Comparison of ENCODE assay signal across 18 cellular contexts in the genomic region with DNA sequence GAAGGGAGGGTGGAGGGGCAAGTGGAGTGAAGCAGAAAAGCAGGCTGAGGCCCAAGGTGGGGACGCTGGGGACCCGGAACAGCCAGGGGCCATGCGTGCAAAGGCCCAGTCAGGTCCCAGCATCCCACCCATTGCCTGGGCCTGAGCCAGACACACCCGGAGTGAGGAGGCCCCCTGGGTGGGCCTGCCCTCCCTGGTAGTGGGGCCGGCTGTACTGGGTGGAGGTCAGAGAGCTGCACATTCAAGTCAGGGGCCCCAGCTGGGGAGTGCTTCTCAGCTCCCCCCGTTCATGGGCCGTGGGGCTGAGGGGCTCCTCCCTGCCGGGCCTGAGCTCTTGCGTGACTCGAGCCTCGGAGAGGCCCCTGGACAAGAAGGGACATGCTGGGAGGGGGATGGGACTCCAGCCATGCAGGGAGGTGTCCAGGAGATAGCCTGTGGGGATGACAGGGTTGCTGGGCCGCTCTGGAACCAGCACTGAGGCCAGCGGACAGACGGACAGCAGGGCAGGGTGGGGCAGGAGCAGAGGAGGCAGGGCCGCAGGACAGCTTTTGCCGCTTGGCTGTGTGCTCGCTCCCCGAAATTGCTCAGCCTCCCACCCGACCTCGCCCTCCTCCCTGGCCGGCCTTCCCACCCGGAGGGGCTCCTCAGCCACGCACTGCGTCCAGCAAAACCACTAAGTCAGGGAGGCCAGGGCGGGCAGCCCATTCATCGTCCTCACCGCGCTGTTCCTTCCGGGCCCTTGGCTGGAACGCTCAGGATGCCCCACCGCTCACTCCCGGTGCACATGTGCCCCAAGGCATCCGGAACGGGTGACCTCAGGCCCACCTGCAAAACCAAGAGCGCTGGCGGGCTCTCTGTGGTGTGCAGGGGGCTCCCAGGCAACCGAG. TPM values are rescaled to one million over a fixed set of nuclear protein-coding genes. Genes with fewer than 3 reads are reported as not detected.
DNase-seq lines count a peak whose midpoint lies in the region; ATAC-seq, FAIRE-seq and TF ChIP-seq lines count a peak whose summit lies in the region.
"Had no signal": no experiment of that assay in that cellular context is flagged by ENCODE, and none has a peak within 500 bp of the region (broad histone marks: within the 10 kb centered on the region; RNA-seq: fewer than 3 reads in every experiment).

No MANE protein-coding gene starts in this region.

- intact Hi-C loops in left ventricle myocardium superior (cut with micrococcal nuclease) = no loop called here
- intact Hi-C loops in tibial artery (cut with DNase I; ENCODE audit: low total_unique reads) = no loop called here

- peak overlapping the region; percentile 38 for H2AFZ ChIP-seq in trophoblast cell (ENCODE audit: insufficient read depth, low read length, poor library complexity)

- H3K4me3 ChIP-seq in trophoblast cell (ENCODE audit: low read depth, low read length) (no peak overlapping the region), tibial artery (no peak overlapping the region)
- H3K4me3 ChIP-seq: upper lobe of right lung had no signal

- H3K4me1 ChIP-seq in trophoblast cell (ENCODE audit: control insufficient read depth in 1 of 2, insufficient read depth in 2 of 2, low read length in 2 of 2) (peaks cover 18 to 21% of the 10 kb centered on the region in 2 experiments), tibial artery (peaks cover 0 to 12% (median 5%) of the 10 kb centered on the region in 4 donors)
- H3K4me1 ChIP-seq: upper lobe of right lung had no signal

- H2AK5ac ChIP-seq in trophoblast cell (ENCODE audit: low read length) = no peak overlapping the region

- H3K79me1 ChIP-seq in trophoblast cell (ENCODE audit: low read length) = peaks cover 7% of the 10 kb centered on the region

- CTCF ChIA-PET in RWPE1 (lab: Yijun Ruan, JAX) = interaction anchor here (1.2 kb wide), 1 partner anchor 51 kb away, joined by 6 read pairs; no protein-coding TSS in a partner anchor

- H3K79me2 ChIP-seq in trophoblast cell (ENCODE audit: control insufficient read depth, insufficient read depth, low read length, poor library complexity) = no peaks in the 10 kb centered on the region

- no peak overlapping the region for H3K18ac ChIP-seq in trophoblast cell (ENCODE audit: low read length)

- H2BK120ac ChIP-seq in trophoblast cell (ENCODE audit: insufficient read depth, low read length, poor library complexity) = peak overlapping the region; percentile 45

- H3K36me3 ChIP-seq in trophoblast cell (ENCODE audit: control insufficient read depth in 1 of 2, insufficient read depth in 2 of 2, low read length in 2 of 2) = no peaks in the 10 kb centered on the region
- no peaks in the 10 kb centered on the region for H3K36me3 ChIP-seq in tibial artery
- H3K36me3 ChIP-seq: upper lobe of right lung had no signal

- H4K12ac ChIP-seq in trophoblast cell (ENCODE audit: low read depth, low read length) = peak overlapping the region; percentile 25

- H3K9ac ChIP-seq in trophoblast cell (ENCODE audit: low read length) = no peak overlapping the region

- H3K9me3 ChIP-seq in trophoblast cell (ENCODE audit: insufficient read depth, low read depth, low read length) = no peaks in the 10 kb centered on the region
- no peaks in the 10 kb centered on the region for H3K9me3 ChIP-seq in tibial artery
- H3K9me3 ChIP-seq: upper lobe of right lung had no signal

- no peak overlapping the region for H3K23ac ChIP-seq in trophoblast cell (ENCODE audit: low read length)

- peak overlapping the region; percentile 32 for H3K14ac ChIP-seq in trophoblast cell (ENCODE audit: low read length)

- TF ChIP-seq CTCF in RWPE1 (conservative IDR thresholded peaks at IDR 0.05; ENCODE audit: low read depth) (no peak), tibial artery (IDR thresholded peaks at IDR 0.05) (no peak)

- peak overlapping the region; percentile 22 for H2BK12ac ChIP-seq in trophoblast cell (ENCODE audit: low read length)

- DNase-seq in 8988T (peak; percentile 27), RWPE1 (ENCODE audit: low spot score) (no peak), left ventricle myocardium superior (peak; percentile 60), trophoblast cell (peak in 1 of 2 donors; percentile 14), RCC 7860 (ENCODE audit: low spot score) (no peak), tibial artery (no peak)
- DNase-seq in central memory CD4-positive, alpha-beta T cell = no peak
- DNase-seq: activated gamma-delta T cell treated with Interleukin-2 at 50 U/mL for 16 hours; CD8-positive, alpha-beta memory T cell; HFFc6; natural killer cell; NCI-H1092 treated with DMSO at 0.1 percent for 48 hours; stimulated activated CD4-positive, alpha-beta T cell treated with anti-CD3 and anti-CD28 coated beads, Interleukin-4, amount 100 ng/mL, for 4 hours; upper lobe of right lung had no signal

- peak overlapping the region; percentile 84 for H4K91ac ChIP-seq in trophoblast cell (ENCODE audit: low read depth, low read length)

- WGBS in trophoblast cell (ENCODE audit: extremely low coverage, insufficient coverage, insufficient read length) = no CpG with 5 or more reads among the region's 37 CpGs

- no peak overlapping the region for H3K4me2 ChIP-seq in trophoblast cell (ENCODE audit: low read length)

- no peaks in the 10 kb centered on the region for H3K27me3 ChIP-seq in trophoblast cell (ENCODE audit: insufficient read depth, low read length)
- peaks cover 0 to 4% of the 10 kb centered on the region in 2 donors for H3K27me3 ChIP-seq in tibial artery
- H3K27me3 ChIP-seq: upper lobe of right lung had no signal

- FAIRE-seq in RCC 7860 (lab: Jason Lieb, UNC) = no peak

- H4K8ac ChIP-seq in trophoblast cell (ENCODE audit: low read depth, low read length) = peak overlapping the region; percentile 25

- ATAC-seq in left ventricle myocardium superior (peak; percentile 51), HG03442 (IDR thresholded peaks at IDR 0.05; ENCODE audit: unreplicated experiment) (no peak)
- ATAC-seq: natural killer cell, upper lobe of right lung had no signal

- POLR2A ChIA-PET in RWPE1 (lab: Yijun Ruan, JAX; ENCODE audit: low non-redundant PET) = no interaction called here

- peak overlapping the region; percentile 22 for H2BK5ac ChIP-seq in trophoblast cell (ENCODE audit: low read depth, low read length, poor library complexity)

- H3K4ac ChIP-seq in trophoblast cell (ENCODE audit: low read depth, low read length) = peak overlapping the region; percentile 30

- H3K27ac ChIP-seq in RWPE1 (peak overlapping the region; percentile 68), trophoblast cell (ENCODE audit: low read depth, low read length) (peak overlapping the region; percentile 9), tibial artery (peak overlapping the region in 1 of 2 donors; percentile 3)
- H3K27ac ChIP-seq: upper lobe of right lung had no signal

RNA-seq across cellular contexts. Expression of gene TNNT3, which starts 7.9 kb away (rescaled TPM):
- total RNA-seq in left ventricle myocardium superior = 46.1 TPM
- polyA plus RNA-seq in trophoblast cell (2013) = 4.2 and 4.5 TPM in 2 replicates
- total RNA-seq: dermis microvascular lymphatic vessel endothelial cell, HFFc6, RPMI7951 had no signal
- polyA plus RNA-seq: CD8-positive, alpha-beta memory T cell had no signal

RNA-seq across cellular contexts. Expression of gene MRPL23, which starts 19.7 kb away (rescaled TPM):
- 102 TPM for total RNA-seq in left ventricle myocardium superior
- 99.0 and 101 TPM in 2 replicates for polyA plus RNA-seq in trophoblast cell (2013)

RNA-seq across cellular contexts. Expression of gene PRR33, which starts 35.7 kb away (rescaled TPM):
- total RNA-seq in left ventricle myocardium superior = 4.4 TPM
- not detected in 2 replicates for polyA plus RNA-seq in trophoblast cell (2013)
- total RNA-seq: CD8-positive, alpha-beta memory T cell; dermis microvascular lymphatic vessel endothelial cell; HFFc6; liver; RPMI7951; upper lobe of right lung had no signal
- polyA plus RNA-seq: liver had no signal

Comparison
In these comparisons a context has a peak if more than half of its experiments do, and no peak if none do; other contexts are left out.
1. DNase-seq: peak in 8988T (single experiment) and left ventricle myocardium superior (single experiment); none in RWPE1 (single experiment), RCC 7860 (single experiment), tibial artery (0 of 2) and central memory CD4-positive, alpha-beta T cell (single experiment).